11 cellular contexts compared by ENCODE assay signal in the genomic region with DNA sequence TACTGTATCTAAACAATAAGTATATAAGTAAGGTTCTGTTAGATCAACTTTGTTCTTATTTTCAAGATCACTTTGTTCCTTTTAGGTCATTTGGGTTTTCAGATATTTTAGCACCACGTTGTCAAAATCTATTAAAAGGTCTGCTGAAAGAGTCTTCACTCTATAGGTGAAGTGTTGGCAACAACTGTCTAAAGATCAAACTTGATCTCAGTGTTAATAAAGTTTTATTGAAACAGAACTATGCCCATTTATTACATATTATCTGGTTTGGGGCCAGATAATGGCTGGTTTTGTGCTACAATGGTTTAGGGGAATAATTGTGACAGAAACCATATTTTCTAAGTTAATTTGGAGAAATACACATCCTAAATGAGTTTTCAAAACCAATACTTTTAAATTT.
"Had no signal": no experiment of that assay in that cellular context is flagged by ENCODE, and none has a peak within 500 bp of the region (broad histone marks: within the 10 kb centered on the region; RNA-seq: fewer than 3 reads in every experiment).

No MANE protein-coding gene starts in this region.

- DNase-seq: GM23248, GOT3, H7, H9, HCEC 1CT, HFFc6 had no signal

- ATAC-seq: GM23338, HCT116 had no signal

- H3K4me3 Mint-ChIP-seq: GM23338, H9, HFFc6 had no signal

- H3K27ac ChIP-seq: GM23248 had no signal

- H3K9ac ChIP-seq: GM23248 had no signal

- H3K9me3 Mint-ChIP-seq: GM23338, H9 had no signal

- H3K4me2 ChIP-seq: GM23338 had no signal

- H3K4me3 ChIP-seq: GM23248, GM23338, HAP-1 had no signal

- H3K4me1 ChIP-seq: HAP-1 had no signal

- H3K4me1 Mint-ChIP-seq: GM23338, H9 had no signal

- FAIRE-seq: H1, H54 had no signal

- H3K27ac Mint-ChIP-seq: GM23338, H9, HFFc6 had no signal

- H3K9me3 ChIP-seq: HAP-1 had no signal

- H3K36me3 ChIP-seq: HAP-1 had no signal

- H2AFZ ChIP-seq: GM23248, GM23338 had no signal
